In genomic region chr9:100160021-100160420, GRCh38 we compare ENCODE assay signal across 23 cellular contexts.
A peak's percentile ranks its signal among the peaks of the same experiment; 100 is the strongest.
DNase-seq lines count a peak whose midpoint lies in the region; ATAC-seq, FAIRE-seq and TF ChIP-seq lines count a peak whose summit lies in the region.
"Had no signal": no experiment of that assay in that cellular context is flagged by ENCODE, and none has a peak within 500 bp of the region (broad histone marks: within the 10 kb centered on the region; RNA-seq: fewer than 3 reads in every experiment).

No MANE protein-coding gene starts in this region.

- peaks cover 11% of the 10 kb centered on the region for H3K4me1 Mint-ChIP-seq in memory B cell
- H3K4me1 Mint-ChIP-seq: activated CD4-positive, alpha-beta memory T cell treated with anti-CD3 and anti-CD28 coated beads, Interleukin-2, amount 10 ng/mL, durations not matched to agents 7 days and 5 days; stimulated activated naive CD8-positive, alpha-beta T cell treated with anti-CD3 and anti-CD28 coated beads, Interleukin-15, amount 100 ng/mL, for 72 hours had no signal

- TF ChIP-seq POLR2A in GM12891 (IDR thresholded peaks at IDR 0.05; ENCODE audit: low read depth, low read length) (no peak), erythroblast (IDR thresholded peaks at IDR 0.05; ENCODE audit: low read length) (no peak)

- peak; percentile 70 for FAIRE-seq in GM12891 (lab: Jason Lieb, UNC)

- no peaks in the 10 kb centered on the region for H3K27me3 Mint-ChIP-seq in memory B cell
- H3K27me3 Mint-ChIP-seq: activated CD4-positive, alpha-beta memory T cell treated with anti-CD3 and anti-CD28 coated beads, Interleukin-2, amount 10 ng/mL, durations not matched to agents 7 days and 5 days; dendritic cell treated with granulocyte-macrophage colony-stimulating factor and Interleukin-4, amounts not matched to agents 40 ng/mL and 50 ng/mL, for 4 days; stimulated activated naive CD8-positive, alpha-beta T cell treated with anti-CD3 and anti-CD28 coated beads, Interleukin-15, amount 100 ng/mL, for 72 hours; type B pancreatic cell had no signal

- ATAC-seq in HG02610 (IDR thresholded peaks at IDR 0.05; ENCODE audit: unreplicated experiment) (peak; percentile 87), memory B cell (ENCODE audit: low read depth) (peak; percentile 22), HG03175 (IDR thresholded peaks at IDR 0.05; ENCODE audit: unreplicated experiment) (no peak)
- ATAC-seq: activated naive CD4-positive, alpha-beta T cell treated with anti-CD3 and anti-CD28 coated beads, Interleukin-2, amount 50 U/mL, for 72 hours; activated T-cell treated with anti-CD3 and anti-CD28 coated beads, Interleukin-2, amount 50 U/mL, for 72 hours; CD8-positive, alpha-beta T cell; Right ventricle myocardium inferior; sciatic nerve; stimulated activated naive CD8-positive, alpha-beta T cell treated with anti-CD3 and anti-CD28 coated beads, Interleukin-15, amount 100 ng/mL, for 72 hours had no signal

- no peak overlapping the region for H3K27ac Mint-ChIP-seq in memory B cell
- H3K27ac Mint-ChIP-seq: activated CD4-positive, alpha-beta memory T cell treated with anti-CD3 and anti-CD28 coated beads, Interleukin-2, amount 10 ng/mL, durations not matched to agents 7 days and 5 days; activated naive CD4-positive, alpha-beta T cell treated with anti-CD3 and anti-CD28 coated beads, Interleukin-2, amount 50 U/mL, for 72 hours; activated T-cell treated with anti-CD3 and anti-CD28 coated beads, Interleukin-2, amount 50 U/mL, for 72 hours; CD8-positive, alpha-beta T cell; dendritic cell treated with granulocyte-macrophage colony-stimulating factor and Interleukin-4, amounts not matched to agents 40 ng/mL and 50 ng/mL, for 4 days; stimulated activated naive CD8-positive, alpha-beta T cell treated with anti-CD3 and anti-CD28 coated beads, Interleukin-15, amount 100 ng/mL, for 72 hours; type B pancreatic cell had no signal

- DNase-seq in GM12891 (ENCODE audit: insufficient read length, low spot score) = peak; percentile 1
- peak; percentile 92 for DNase-seq in amniotic epithelial cell (ENCODE audit: low read depth)
- DNase-seq in memory B cell (ENCODE audit: low spot score in 2 of 2) = no peak
- DNase-seq in NCI-H1092 treated with DMSO at 0.1 percent for 48 hours (lab: John Stamatoyannopoulos, UW) = no peak
- no peak for DNase-seq in erythroblast (lab: John Stamatoyannopoulos, UW)
- no peak for DNase-seq in activated CD4-positive, CD25-positive, alpha-beta regulatory T cell (lab: John Stamatoyannopoulos, UW)
- DNase-seq: activated CD4-positive, alpha-beta memory T cell treated with anti-CD3 and anti-CD28 coated beads, Interleukin-2, amount 10 ng/mL, durations not matched to agents 7 days and 5 days; activated T-cell treated with anti-CD3 and anti-CD28 coated beads, Interleukin-2, amount 50 U/mL, for 72 hours; CD8-positive, alpha-beta T cell; DMS79; KBM-7; MV-4-11; NCI-H1930; NCI-H510A; occipital lobe; stimulated activated naive CD8-positive, alpha-beta T cell treated with anti-CD3 and anti-CD28 coated beads, Interleukin-15, amount 100 ng/mL, for 72 hours had no signal

- H3K4me3 Mint-ChIP-seq in memory B cell = no peak overlapping the region
- H3K4me3 Mint-ChIP-seq: activated CD4-positive, alpha-beta memory T cell treated with anti-CD3 and anti-CD28 coated beads, Interleukin-2, amount 10 ng/mL, durations not matched to agents 7 days and 5 days; activated T-cell treated with anti-CD3 and anti-CD28 coated beads, Interleukin-2, amount 50 U/mL, for 72 hours; CD8-positive, alpha-beta T cell; dendritic cell treated with granulocyte-macrophage colony-stimulating factor and Interleukin-4, amounts not matched to agents 40 ng/mL and 50 ng/mL, for 4 days; stimulated activated naive CD8-positive, alpha-beta T cell treated with anti-CD3 and anti-CD28 coated beads, Interleukin-15, amount 100 ng/mL, for 72 hours; type B pancreatic cell had no signal

- H3K9me3 Mint-ChIP-seq in memory B cell = no peaks in the 10 kb centered on the region
- H3K9me3 Mint-ChIP-seq: activated CD4-positive, alpha-beta memory T cell treated with anti-CD3 and anti-CD28 coated beads, Interleukin-2, amount 10 ng/mL, durations not matched to agents 7 days and 5 days; activated naive CD4-positive, alpha-beta T cell treated with anti-CD3 and anti-CD28 coated beads, Interleukin-2, amount 50 U/mL, for 72 hours; activated T-cell treated with anti-CD3 and anti-CD28 coated beads, Interleukin-2, amount 50 U/mL, for 72 hours; CD8-positive, alpha-beta T cell; dendritic cell treated with granulocyte-macrophage colony-stimulating factor and Interleukin-4, amounts not matched to agents 40 ng/mL and 50 ng/mL, for 4 days; stimulated activated naive CD8-positive, alpha-beta T cell treated with anti-CD3 and anti-CD28 coated beads, Interleukin-15, amount 100 ng/mL, for 72 hours; type B pancreatic cell had no signal

- peaks cover 14% of the 10 kb centered on the region for H3K36me3 Mint-ChIP-seq in memory B cell

TF ChIP-seq in GM12891, 5 proteins besides CTCF, POLR2A, EP300 and RAD21:
- TF ChIP-seq POU2F2 (IDR thresholded peaks at IDR 0.05; ENCODE audit: low read depth, low read length) (no peak), TAF1 (IDR thresholded peaks at IDR 0.05; ENCODE audit: low read depth, low read length) (no peak), POLR2AphosphoS5 (IDR thresholded peaks at IDR 0.05; ENCODE audit: low read depth, low read length) (no peak), SPI1 (IDR thresholded peaks at IDR 0.05; ENCODE audit: low read depth, low read length) (no peak), PAX5 (IDR thresholded peaks at IDR 0.05; ENCODE audit: insufficient read depth, low read length, severe bottlenecking) (no peak)

Comparison
In these comparisons a context has a peak if more than half of its experiments do, and no peak if none do; other contexts are left out.
1. DNase-seq: peak in GM12891 (single experiment) and amniotic epithelial cell (single experiment); none in memory B cell (0 of 2), NCI-H1092 treated with DMSO at 0.1 percent for 48 hours (single experiment), erythroblast (0 of 2) and activated CD4-positive, CD25-positive, alpha-beta regulatory T cell (0 of 4).